Comparison of ENCODE assay signal across 4 cellular contexts in the genomic region with DNA sequence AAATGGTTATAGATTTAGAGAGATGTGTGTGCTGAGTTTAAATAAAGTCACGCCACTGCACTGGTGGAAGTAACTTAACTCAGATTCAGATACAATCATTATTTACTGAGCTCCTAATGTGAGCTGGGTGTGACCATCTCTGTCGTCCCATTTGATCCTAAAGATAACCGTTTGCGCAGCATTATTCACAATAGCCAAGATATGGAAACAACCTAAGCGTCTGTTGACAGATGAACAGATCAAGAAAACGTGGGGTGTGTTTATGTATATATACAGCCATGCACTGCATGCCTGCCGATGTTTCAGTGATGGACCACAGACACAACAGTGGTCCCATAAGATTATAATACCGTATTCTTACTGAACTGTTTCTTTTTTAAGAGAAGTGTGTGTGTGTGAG.
"Had no signal": no experiment of that assay in that cellular context is flagged by ENCODE, and none has a peak within 500 bp of the region (broad histone marks: within the 10 kb centered on the region; RNA-seq: fewer than 3 reads in every experiment).

No MANE protein-coding gene starts in this region.

- H3K27ac ChIP-seq: HL-60 had no signal

- DNase-seq: IMR-90 had no signal

- H3K4me3 ChIP-seq: K562 had no signal

- ATAC-seq: HepG2, K562 had no signal
